1 cellular context compared by ENCODE assay signal in genomic region chr20:31949877-31950646, GRCh38.
TF ChIP-seq lines count a peak whose summit lies in the region.

No MANE protein-coding gene starts in this region.

TF ChIP-seq in K562, 482 proteins besides CTCF, POLR2A, EP300 and RAD21 (continued from another document):
- TF ChIP-seq ZBTB2 (IDR thresholded peaks at IDR 0.05) (no peak; the same call in 1 of the 2 replicates), FOXJ2 (tag; IDR thresholded peaks at IDR 0.05) (no peak), ZNF146 (CRISPR knock-in tag; IDR thresholded peaks at IDR 0.05; ENCODE audit: unreplicated experiment) (no peak), SREBF1 (IDR thresholded peaks at IDR 0.05; ENCODE audit: borderline replicate concordance, low read depth, low read length) (no peak), MYBL2 (IDR thresholded peaks at IDR 0.05; ENCODE audit: low read depth) (no peak), MYBL2 (CRISPR knock-in tag; IDR thresholded peaks at IDR 0.05; ENCODE audit: borderline replicate concordance) (no peak), DPF2 (IDR thresholded peaks at IDR 0.05) (peak; percentile 80; the same call in 1 of the 2 replicates), PTRF (tag; IDR thresholded peaks at IDR 0.05) (no peak), TEAD1 (CRISPR knock-in tag; IDR thresholded peaks at IDR 0.05) (peak in 1 of 2 experiments; percentile 31; a peak in 1 of 4 replicates), ERF (CRISPR knock-in tag; IDR thresholded peaks at IDR 0.05) (no peak), CXXC5 (CRISPR knock-in tag; IDR thresholded peaks at IDR 0.05) (peak; percentile 70), NR2C2 (CRISPR knock-in tag; IDR thresholded peaks at IDR 0.05) (no peak), NR2C2 (tag; IDR thresholded peaks at IDR 0.05) (0 out of 2 replicates have a peak, but pooled peaks have one; percentile 37), SMAD1 (IDR thresholded peaks at IDR 0.05; ENCODE audit: low read depth, low read length, partially characterized antibody) (no peak), ZBTB1 (CRISPR knock-in tag; IDR thresholded peaks at IDR 0.05; ENCODE audit: borderline replicate concordance, low read depth) (no peak), USF2 (CRISPR knock-in tag; IDR thresholded peaks at IDR 0.05) (no peak), DACH1 (IDR thresholded peaks at IDR 0.05; ENCODE audit: partially characterized antibody) (peak; percentile 45), BRF1 (IDR thresholded peaks at IDR 0.05; ENCODE audit: borderline replicate concordance, extremely low read depth, insufficient read length) (no peak), TAF1 (IDR thresholded peaks at IDR 0.05; ENCODE audit: control insufficient read depth, extremely low read depth, insufficient read depth, low read length, severe bottlenecking) (peak; percentile 53), POLR2B (IDR thresholded peaks at IDR 0.05; ENCODE audit: low read depth, partially characterized antibody) (no peak), TCF7 (IDR thresholded peaks at IDR 0.05; ENCODE audit: borderline replicate concordance) (no peak), KHSRP (IDR thresholded peaks at IDR 0.05) (no peak), ZNF121 (CRISPR knock-in tag; conservative IDR thresholded peaks at IDR 0.05) (no peak), THAP12 (CRISPR knock-in tag; IDR thresholded peaks at IDR 0.05) (no peak), EGR1 (conservative IDR thresholded peaks at IDR 0.05) (peak; percentile 55), E2F4 (CRISPR knock-in tag; IDR thresholded peaks at IDR 0.05; ENCODE audit: low read depth) (no peak), ETS1 (conservative IDR thresholded peaks at IDR 0.05; ENCODE audit: control insufficient read depth, low read depth, low read length) (0 out of 2 replicates have a peak, but pooled peaks have one; percentile 21), SOX6 (IDR thresholded peaks at IDR 0.05) (peak; percentile 73; the same call in 1 of the 2 replicates), COPS2 (conservative IDR thresholded peaks at IDR 0.05) (no peak), IRF9 (tag; IDR thresholded peaks at IDR 0.05) (no peak), ZNF165 (CRISPR knock-in tag; IDR thresholded peaks at IDR 0.05; ENCODE audit: borderline replicate concordance) (no peak), FIP1L1 (IDR thresholded peaks at IDR 0.05; ENCODE audit: low read depth, low read length, poor library complexity, severe bottlenecking) (no peak), ZNF12 (CRISPR knock-in tag; IDR thresholded peaks at IDR 0.05) (no peak), ATF2 (CRISPR knock-in tag; IDR thresholded peaks at IDR 0.05) (no peak), GATAD2A (IDR thresholded peaks at IDR 0.05) (no peak), NUFIP1 (IDR thresholded peaks at IDR 0.05; ENCODE audit: partially characterized antibody) (no peak), ZNF764 (CRISPR knock-in tag; IDR thresholded peaks at IDR 0.05; ENCODE audit: low read depth) (no peak), ZNF140 (CRISPR knock-in tag; IDR thresholded peaks at IDR 0.05) (no peak), JUN (IDR thresholded peaks at IDR 0.05; ENCODE audit: borderline replicate concordance, low read depth, low read length) (no peak), JUN (CRISPR knock-in tag; IDR thresholded peaks at IDR 0.05; ENCODE audit: borderline replicate concordance) (no peak), SMARCA4 (IDR thresholded peaks at IDR 0.05) (peak; percentile 77), SPI1 (IDR thresholded peaks at IDR 0.05; ENCODE audit: borderline replicate concordance, low read depth, low read length) (peak; percentile 38; the same call in 1 of the 2 replicates), THRAP3 (IDR thresholded peaks at IDR 0.05; ENCODE audit: borderline replicate concordance) (no peak), EP400 (IDR thresholded peaks at IDR 0.05) (no peak), PHTF2 (CRISPR knock-in tag; IDR thresholded peaks at IDR 0.05) (no peak), CEBPB (tag; IDR thresholded peaks at IDR 0.05) (no peak), RBFOX2 (IDR thresholded peaks at IDR 0.05; ENCODE audit: low read depth, low read length) (no peak), SRF (CRISPR knock-in tag; IDR thresholded peaks at IDR 0.05) (peak in 1 of 2 experiments; percentile 64; a peak in 1 of 4 replicates), CCNT2 (IDR thresholded peaks at IDR 0.05; ENCODE audit: borderline replicate concordance, extremely low read depth, insufficient read length, low read depth, low read length) (no peak), ESRRA (IDR thresholded peaks at IDR 0.05; ENCODE audit: borderline replicate concordance, low read depth) (no peak), GTF3C2 (IDR thresholded peaks at IDR 0.05; ENCODE audit: borderline replicate concordance, extremely low read depth, insufficient read length) (no peak), E2F1 (CRISPR knock-in tag; IDR thresholded peaks at IDR 0.05) (no peak; the same call in 1 of the 2 replicates), HCFC1 (IDR thresholded peaks at IDR 0.05; ENCODE audit: low read depth, low read length) (no peak), ZNF24 (IDR thresholded peaks at IDR 0.05) (no peak), MEF2D (tag; conservative IDR thresholded peaks at IDR 0.05; ENCODE audit: low read depth) (no peak), FOXM1 (IDR thresholded peaks at IDR 0.05; ENCODE audit: low read depth) (peak; percentile 41; the same call in 1 of the 2 replicates), FOXM1 (CRISPR knock-in tag; IDR thresholded peaks at IDR 0.05; ENCODE audit: low read depth) (no peak), SREBF2 (CRISPR knock-in tag; IDR thresholded peaks at IDR 0.05) (no peak), HNRNPLL (IDR thresholded peaks at IDR 0.05; ENCODE audit: low read depth, low read length, poor library complexity, severe bottlenecking) (peak; percentile 88), SMARCC2 (IDR thresholded peaks at IDR 0.05; ENCODE audit: low read depth) (no peak), NFXL1 (CRISPR knock-in tag; IDR thresholded peaks at IDR 0.05) (no peak), KLF10 (CRISPR knock-in tag; IDR thresholded peaks at IDR 0.05) (no peak)
